ENCODE assay signal across 8 cellular contexts in genomic region chr2:27212626-27213471, GRCh38. TPM values are rescaled to one million over a fixed set of nuclear protein-coding genes. Genes with fewer than 3 reads are reported as not detected.
DNase-seq lines count a peak whose midpoint lies in the region; ATAC-seq and TF ChIP-seq lines count a peak whose summit lies in the region.

No MANE protein-coding gene starts in this region.

- no peaks in the 10 kb centered on the region for H3K9me3 Mint-ChIP-seq in T-helper 2 cell treated with Interferon-gamma antibody and Interleukin-4, amounts not matched to agents 5 μg/mL and 100 μg/mL, for 36 hours
- no peaks in the 10 kb centered on the region for H3K9me3 Mint-ChIP-seq in dendritic cell treated with granulocyte-macrophage colony-stimulating factor and Interleukin-4, amounts not matched to agents 40 ng/mL and 50 ng/mL, for 4 days

- CTCF ChIA-PET in BJ (lab: Yijun Ruan, JAX), result interaction anchor here (1.0 kb wide), 1 partner anchor 37 kb away, joined by 3 read pairs; no protein-coding TSS in a partner anchor

- no peak for TF ChIP-seq POLR2A in upper lobe of left lung (IDR thresholded peaks at IDR 0.05)

- TF ChIP-seq EP300 in upper lobe of left lung (IDR thresholded peaks at IDR 0.05), result no peak

- intact Hi-C loops in dendritic cell treated with granulocyte-macrophage colony-stimulating factor and Interleukin-4, amounts not matched to agents 40 ng/mL and 50 ng/mL, for 4 days (cut with micrococcal nuclease), result loop anchor here (5.0 to 10.0 kb wide), 2 partner anchors 126 to 142 kb away; partner anchors contain the start of genes GTF3C2 and KHK

- peaks cover 21% of the 10 kb centered on the region for H3K36me3 Mint-ChIP-seq in T-helper 2 cell treated with Interferon-gamma antibody and Interleukin-4, amounts not matched to agents 5 μg/mL and 100 μg/mL, for 36 hours (ENCODE audit: low read depth)
- peaks cover 59% of the 10 kb centered on the region for H3K36me3 Mint-ChIP-seq in dendritic cell treated with granulocyte-macrophage colony-stimulating factor and Interleukin-4, amounts not matched to agents 40 ng/mL and 50 ng/mL, for 4 days (ENCODE audit: low read depth)

- POLR2A ChIA-PET in BJ (lab: Charles Lee), result interaction anchor here (0.6 to 0.7 kb wide), 3 partner anchors 17 to 1170 kb away, joined by 3 to 10 read pairs (median 5); no protein-coding TSS in a partner anchor

- DNase-seq in BJ (ENCODE audit: low read depth) (no peak), mesenteric fat pad (ENCODE audit: low spot score) (peak; percentile 6), upper lobe of left lung (no peak), NCI-H1436 treated with DMSO at 0.1 percent for 48 hours (lab: John Stamatoyannopoulos, UW) (no peak)
- peak; percentile 38 for DNase-seq in Jurkat, Clone E6-1 (ENCODE audit: low read depth, low spot score)
- DNase-seq in T-helper 2 cell treated with Interferon-gamma antibody and Interleukin-4, amounts not matched to agents 5 μg/mL and 100 μg/mL, for 36 hours (ENCODE audit: low spot score), result no peak

- peaks cover 3% of the 10 kb centered on the region for H3K36me3 ChIP-seq in BJ (ENCODE audit: control insufficient read depth, insufficient read depth, low read length)
- H3K36me3 ChIP-seq in upper lobe of left lung, result peaks cover 0 to 19% (median 8%) of the 10 kb centered on the region in 4 donors

- peaks cover 15 to 30% (median 22%) of the 10 kb centered on the region in 4 donors for H3K4me1 ChIP-seq in upper lobe of left lung

- H3K27me3 Mint-ChIP-seq in T-helper 2 cell treated with Interferon-gamma antibody and Interleukin-4, amounts not matched to agents 5 μg/mL and 100 μg/mL, for 36 hours (ENCODE audit: low read depth), result no peaks in the 10 kb centered on the region
- H3K27me3 Mint-ChIP-seq in dendritic cell treated with granulocyte-macrophage colony-stimulating factor and Interleukin-4, amounts not matched to agents 40 ng/mL and 50 ng/mL, for 4 days, result no peaks in the 10 kb centered on the region

- H3K27ac Mint-ChIP-seq in T-helper 2 cell treated with Interferon-gamma antibody and Interleukin-4, amounts not matched to agents 5 μg/mL and 100 μg/mL, for 36 hours, result peak overlapping the region; percentile 100
- peak overlapping the region; percentile 93 for H3K27ac Mint-ChIP-seq in dendritic cell treated with granulocyte-macrophage colony-stimulating factor and Interleukin-4, amounts not matched to agents 40 ng/mL and 50 ng/mL, for 4 days

- peak overlapping the region; percentile 95 to 100 (median 98) for H3K27ac ChIP-seq in upper lobe of left lung

- H3K4me3 ChIP-seq in BJ (ENCODE audit: low read depth, low read length), result peak overlapping the region; percentile 87
- peak overlapping the region; percentile 76 for H3K4me3 ChIP-seq in Jurkat, Clone E6-1 (ENCODE audit: low read length)
- H3K4me3 ChIP-seq in upper lobe of left lung, result peak overlapping the region; percentile 68 to 89 (median 84)

- peak overlapping the region; percentile 98 for H3K4me3 Mint-ChIP-seq in T-helper 2 cell treated with Interferon-gamma antibody and Interleukin-4, amounts not matched to agents 5 μg/mL and 100 μg/mL, for 36 hours
- peak overlapping the region; percentile 91 for H3K4me3 Mint-ChIP-seq in dendritic cell treated with granulocyte-macrophage colony-stimulating factor and Interleukin-4, amounts not matched to agents 40 ng/mL and 50 ng/mL, for 4 days

- peaks cover 34% of the 10 kb centered on the region for H3K4me1 Mint-ChIP-seq in T-helper 2 cell treated with Interferon-gamma antibody and Interleukin-4, amounts not matched to agents 5 μg/mL and 100 μg/mL, for 36 hours (ENCODE audit: low read depth)
- peaks cover 45% of the 10 kb centered on the region for H3K4me1 Mint-ChIP-seq in dendritic cell treated with granulocyte-macrophage colony-stimulating factor and Interleukin-4, amounts not matched to agents 40 ng/mL and 50 ng/mL, for 4 days (ENCODE audit: low read depth)

- ATAC-seq in GM18909 (IDR thresholded peaks at IDR 0.05; ENCODE audit: poor library complexity, unreplicated experiment), result peak; percentile 0
- peak; percentile 14 to 52 for ATAC-seq in upper lobe of left lung (ENCODE audit: low FRiP score in 2 of 2)

- no peak for TF ChIP-seq CTCF in BJ (IDR thresholded peaks at IDR 0.05; ENCODE audit: insufficient read depth, low read depth, low read length)
- TF ChIP-seq CTCF in upper lobe of left lung (IDR thresholded peaks at IDR 0.05), result no peak

- H3K27me3 ChIP-seq in BJ (ENCODE audit: control insufficient read depth, insufficient read depth, low read length) (no peaks in the 10 kb centered on the region), upper lobe of left lung (no peaks in the 10 kb centered on the region)

- H3K9me3 ChIP-seq in upper lobe of left lung, result no peaks in the 10 kb centered on the region

- 7 to 8% methylated on average over 34 of the region's 34 CpGs for WGBS in upper lobe of left lung, 2 donors

RNA-seq across cellular contexts. Expression of gene SLC5A6, which starts 0.8 kb away (rescaled TPM):
- polyA plus RNA-seq in BJ (2011; rRNA removed), result 22.3 and 33.7 TPM in 2 replicates
- polyA minus RNA-seq in BJ (2011; rRNA and poly(A)+ RNA removed), result 28.8 and 46.7 TPM in 2 replicates
- polyA plus RNA-seq in Jurkat, Clone E6-1 (2012; ENCODE audit: insufficient read depth, insufficient read length), result 52.3 TPM
- 79.3 TPM for total RNA-seq in mesenteric fat pad
- total RNA-seq in upper lobe of left lung, result 10 to 100 TPM; 13.6 to 29.6 (median 21.0) TPM

RNA-seq across cellular contexts. Expression of gene ATRAID, which starts 1.0 kb away (rescaled TPM):
- polyA plus RNA-seq in BJ (2011; rRNA removed), result 217 and 268 TPM in 2 replicates
- polyA minus RNA-seq in BJ (2011; rRNA and poly(A)+ RNA removed), result 42.4 and 67.1 TPM in 2 replicates
- polyA plus RNA-seq in Jurkat, Clone E6-1 (2012; ENCODE audit: insufficient read depth, insufficient read length), result 137 TPM
- 88.3 TPM for total RNA-seq in mesenteric fat pad
- 100 to 1,000 TPM in 4 of 6 donors, 10 to 100 TPM in 2; 53.4 to 126 (median 112) TPM for total RNA-seq in upper lobe of left lung

RNA-seq across cellular contexts. Expression of gene CAD, which starts 4.3 kb away (rescaled TPM):
- polyA plus RNA-seq in BJ (2011; rRNA removed), result 12.4 and 26.6 TPM in 2 replicates
- 74.0 and 80.7 TPM in 2 replicates for polyA minus RNA-seq in BJ (2011; rRNA and poly(A)+ RNA removed)
- 105 TPM for polyA plus RNA-seq in Jurkat, Clone E6-1 (2012; ENCODE audit: insufficient read depth, insufficient read length)
- 26.0 TPM for total RNA-seq in mesenteric fat pad
- total RNA-seq in upper lobe of left lung, result 10 to 100 TPM; 19.8 to 66.0 (median 33.5) TPM

RNA-seq across cellular contexts. Expression of gene SLC30A3, which starts 50.0 kb away (rescaled TPM):
- polyA plus RNA-seq in BJ (2011; rRNA removed), result 0.06 and 0.10 TPM in 2 replicates
- polyA minus RNA-seq in BJ (2011; rRNA and poly(A)+ RNA removed), result 0.19 and 0.31 TPM in 2 replicates
- 15.5 TPM for polyA plus RNA-seq in Jurkat, Clone E6-1 (2012; ENCODE audit: insufficient read depth, insufficient read length)
- total RNA-seq in mesenteric fat pad, result not detected
- 1 to 10 TPM in 4 of 6 donors, under 1 TPM in 2; 0.20 to 2.3 (median 1.2) TPM for total RNA-seq in upper lobe of left lung

Comparison
In these comparisons a context has a peak if more than half of its experiments do, and no peak if none do; other contexts are left out.
1. DNase-seq: peak in Jurkat, Clone E6-1 (single experiment) and mesenteric fat pad (single experiment); none in BJ (single experiment), T-helper 2 cell treated with Interferon-gamma antibody and Interleukin-4, amounts not matched to agents 5 μg/mL and 100 μg/mL, for 36 hours (single experiment), upper lobe of left lung (0 of 2) and NCI-H1436 treated with DMSO at 0.1 percent for 48 hours (single experiment).
2. Peak in every context shown above with its lines, with median percentiles within 50 percentile points of each other: H3K4me3 ChIP-seq.